Comparison of ENCODE assay signal across 1 cellular context in the genomic region with DNA sequence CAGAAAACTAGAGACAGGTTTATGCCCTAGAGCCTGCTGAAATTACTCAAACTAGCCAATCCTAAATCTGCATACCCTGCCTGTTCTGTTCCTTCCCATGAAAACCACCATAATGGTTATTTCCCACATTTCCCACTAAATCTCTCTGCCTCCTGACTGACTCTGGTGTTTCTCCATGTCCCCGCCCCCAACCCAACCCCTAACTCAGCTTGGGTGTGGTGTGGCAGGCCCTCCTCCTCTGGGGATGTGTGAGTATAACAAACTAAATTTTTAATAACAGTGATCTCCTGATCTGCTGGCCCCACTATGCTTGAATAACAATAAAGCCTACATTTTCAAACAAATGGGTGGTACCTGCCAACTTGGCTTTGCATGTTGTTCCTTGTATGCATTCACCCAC.
TF ChIP-seq lines count a peak whose summit lies in the region.

No MANE protein-coding gene starts in this region.

TF ChIP-seq in GM23338, 12 proteins besides CTCF, POLR2A, EP300 and RAD21 (continued from another document):
- no peak for TF ChIP-seq JUNB (IDR thresholded peaks at IDR 0.05; ENCODE audit: unreplicated experiment)
- TF ChIP-seq POLR2AphosphoS5 (IDR thresholded peaks at IDR 0.05; ENCODE audit: low read depth): no peak
